12 cellular contexts compared by ENCODE assay signal in genomic region chr1:235642943-235643371, GRCh38. TPM values are rescaled to one million over a fixed set of nuclear protein-coding genes. Genes with fewer than 3 reads are reported as not detected.
DNase-seq lines count a peak whose midpoint lies in the region; ATAC-seq and TF ChIP-seq lines count a peak whose summit lies in the region.
"Had no signal": no experiment of that assay in that cellular context is flagged by ENCODE, and none has a peak within 500 bp of the region (broad histone marks: within the 10 kb centered on the region; RNA-seq: fewer than 3 reads in every experiment).

No MANE protein-coding gene starts in this region.

- H3K27me3 ChIP-seq in SK-N-SH (ENCODE audit: insufficient read depth) (peaks cover 10% of the 10 kb centered on the region; the same call in 1 of the 2 replicates), HUES6 (ENCODE audit: control insufficient read depth, insufficient read depth, low read length) (peaks cover 3% of the 10 kb centered on the region; the same call in 1 of the 2 replicates), neural progenitor cell (peaks cover 21% of the 10 kb centered on the region), foreskin keratinocyte (peaks cover 44% of the 10 kb centered on the region)

- H3K4me2 ChIP-seq in SK-N-SH (no peak overlapping the region), neural progenitor cell (peak overlapping the region; percentile 59)

- WGBS in SK-N-SH (ENCODE audit: low lambda C conversion rate): 74% methylated on average over 11 of the region's 11 CpGs

- CTCF ChIA-PET in SK-N-SH (lab: Yijun Ruan, JAX): no interaction called here

- no peak for TF ChIP-seq RAD21 in SK-N-SH (IDR thresholded peaks at IDR 0.05; ENCODE audit: low read length)

- DNase-seq in SK-N-SH (peak; percentile 27), neural progenitor cell (ENCODE audit: low spot score) (peak; percentile 62), foreskin keratinocyte (no peak)
- DNase-seq in central memory CD8-positive, alpha-beta T cell (ENCODE audit: low spot score in 2 of 2): no peak
- DNase-seq: ACHN, heart right ventricle, NCI-H1048 had no signal

- TF ChIP-seq CTCF in SK-N-SH (IDR thresholded peaks at IDR 0.05) (no peak), neural progenitor cell (IDR thresholded peaks at IDR 0.05) (peak; percentile 15), foreskin keratinocyte (conservative IDR thresholded peaks at IDR 0.05) (no peak)

- H3K4me3 ChIP-seq in SK-N-SH (ENCODE audit: low read depth in 2 of 2, low read length in 1 of 2) (no peak overlapping the region), HUES6 (ENCODE audit: low read depth, low read length) (no peak overlapping the region), neural progenitor cell (no peak overlapping the region)

- H3K9me3 ChIP-seq in SK-N-SH (no peaks in the 10 kb centered on the region), HUES6 (ENCODE audit: control insufficient read depth, insufficient read depth, low read depth, low read length) (no peaks in the 10 kb centered on the region), neural progenitor cell (ENCODE audit: low read depth) (no peaks in the 10 kb centered on the region)
- H3K9me3 ChIP-seq: heart right ventricle, suprapubic skin had no signal

- POLR2A ChIA-PET in SK-N-SH (lab: Yijun Ruan, JAX): no interaction called here

- H3K27ac Mint-ChIP-seq in central memory CD8-positive, alpha-beta T cell (ENCODE audit: low read depth): peak overlapping the region; percentile 95
- peak overlapping the region; percentile 58 for H3K27ac Mint-ChIP-seq in neural progenitor cell

- peaks cover 11% of the 10 kb centered on the region for H3K36me3 Mint-ChIP-seq in central memory CD8-positive, alpha-beta T cell (ENCODE audit: insufficient read depth)
- H3K36me3 Mint-ChIP-seq in neural progenitor cell: peaks cover 10% of the 10 kb centered on the region

- peaks cover 4% of the 10 kb centered on the region for H3F3A ChIP-seq in SK-N-SH (replicated peaks; ENCODE audit: insufficient read depth)
- H3F3A ChIP-seq in neural progenitor cell (ENCODE audit: low read depth): peaks cover 26% of the 10 kb centered on the region

- no peaks in the 10 kb centered on the region for H3K36me3 ChIP-seq in SK-N-SH (replicated peaks in 1 of 2; ENCODE audit: control insufficient read depth in 1 of 2, insufficient read depth in 2 of 2, low read length in 1 of 2)
- no peaks in the 10 kb centered on the region for H3K36me3 ChIP-seq in HUES6 (ENCODE audit: control insufficient read depth, insufficient read depth, low read length)
- H3K36me3 ChIP-seq in neural progenitor cell: no peaks in the 10 kb centered on the region
- H3K36me3 ChIP-seq: heart right ventricle, suprapubic skin had no signal

- H3K79me2 ChIP-seq in SK-N-SH (ENCODE audit: insufficient read depth) (no peaks in the 10 kb centered on the region), neural progenitor cell (ENCODE audit: low read depth) (peaks cover 40% of the 10 kb centered on the region)

- H3K9ac ChIP-seq in SK-N-SH (no peak overlapping the region), HUES6 (ENCODE audit: low read length) (peak overlapping the region; percentile 24), neural progenitor cell (no peak overlapping the region)

- ATAC-seq in SK-N-SH treated with all-trans-retinoic acid at 6 μM for 48 hours: no peak
- no peak for ATAC-seq in central memory CD8-positive, alpha-beta T cell (replicated peaks; ENCODE audit: extremely low read depth, poor library complexity, severe bottlenecking)
- ATAC-seq in HG02840 (IDR thresholded peaks at IDR 0.05; ENCODE audit: low FRiP score, unreplicated experiment): no peak
- ATAC-seq in foreskin keratinocyte: no peak
- ATAC-seq in HG02798 (IDR thresholded peaks at IDR 0.05; ENCODE audit: poor library complexity, unreplicated experiment): no peak

- H3K9me2 ChIP-seq in SK-N-SH: no peaks in the 10 kb centered on the region

- H3K27me3 Mint-ChIP-seq in central memory CD8-positive, alpha-beta T cell: peaks cover 20% of the 10 kb centered on the region
- H3K27me3 Mint-ChIP-seq in neural progenitor cell (ENCODE audit: insufficient read depth, low read depth): peaks cover 11% of the 10 kb centered on the region

- H3K4me1 Mint-ChIP-seq in central memory CD8-positive, alpha-beta T cell: peaks cover 23% of the 10 kb centered on the region
- H3K4me1 Mint-ChIP-seq in neural progenitor cell: peaks cover 47% of the 10 kb centered on the region

- no peak for TF ChIP-seq EP300 in SK-N-SH (IDR thresholded peaks at IDR 0.05; ENCODE audit: borderline replicate concordance in 1 of 2, low read depth in 1 of 2, low read length in 1 of 2)

- peak overlapping the region in 1 of 2 experiments; percentile 43; a peak in 1 of 4 replicates for H3K27ac ChIP-seq in SK-N-SH (ENCODE audit: low read depth in 2 of 2, low read length in 1 of 2)
- peak overlapping the region; percentile 16; the same call in 1 of the 2 replicates for H3K27ac ChIP-seq in HUES6 (ENCODE audit: low read depth, low read length)
- no peak overlapping the region for H3K27ac ChIP-seq in neural progenitor cell
- no peak overlapping the region for H3K27ac ChIP-seq in foreskin keratinocyte
- H3K27ac ChIP-seq: suprapubic skin had no signal

- H3K9me3 Mint-ChIP-seq in central memory CD8-positive, alpha-beta T cell: no peaks in the 10 kb centered on the region
- H3K9me3 Mint-ChIP-seq in neural progenitor cell: peaks cover 6% of the 10 kb centered on the region

- H3K4me3 Mint-ChIP-seq in central memory CD8-positive, alpha-beta T cell: peak overlapping the region; percentile 79
- peak overlapping the region; percentile 9 for H3K4me3 Mint-ChIP-seq in neural progenitor cell

- H4K20me1 ChIP-seq in SK-N-SH (ENCODE audit: insufficient read depth) (no peaks in the 10 kb centered on the region), neural progenitor cell (ENCODE audit: low read depth) (peaks cover 64% of the 10 kb centered on the region)

- H2AFZ ChIP-seq in SK-N-SH (ENCODE audit: low read depth) (no peak overlapping the region), neural progenitor cell (replicated peaks) (no peak overlapping the region)

- H3K4me1 ChIP-seq in SK-N-SH (ENCODE audit: control insufficient read depth in 1 of 2, insufficient read depth in 2 of 2, low read depth in 1 of 2, low read length in 1 of 2) (peaks cover 0 to 51% of the 10 kb centered on the region in 2 experiments; a peak in 2 of 4 replicates), HUES6 (ENCODE audit: control insufficient read depth, insufficient read depth, low read length) (peaks cover 38% of the 10 kb centered on the region), neural progenitor cell (peaks cover 54% of the 10 kb centered on the region), foreskin keratinocyte (no peaks in the 10 kb centered on the region)

TF ChIP-seq in SK-N-SH, 30 proteins besides CTCF, POLR2A, EP300 and RAD21:
- TF ChIP-seq SMC3 (IDR thresholded peaks at IDR 0.05; ENCODE audit: low read depth, low read length): no peak
- no peak for TF ChIP-seq MAX (IDR thresholded peaks at IDR 0.05; ENCODE audit: low read depth)
- no peak for TF ChIP-seq IRF3 (IDR thresholded peaks at IDR 0.05; ENCODE audit: low read depth, low read length)

TF ChIP-seq in SK-N-SH treated with all-trans-retinoic acid at 6 μM for 48 hours, 23 proteins besides CTCF, POLR2A, EP300 and RAD21 (continues in another document):
- TF ChIP-seq BACH2 (CRISPR knock-in tag; IDR thresholded peaks at IDR 0.05; ENCODE audit: borderline replicate concordance) (no peak), TOX (CRISPR knock-in tag; IDR thresholded peaks at IDR 0.05; ENCODE audit: borderline replicate concordance) (no peak), ZFP3 (CRISPR knock-in tag; IDR thresholded peaks at IDR 0.05) (no peak), ZNF565 (CRISPR knock-in tag; conservative IDR thresholded peaks at IDR 0.05; ENCODE audit: low read depth) (no peak), ZC3H10 (CRISPR knock-in tag; IDR thresholded peaks at IDR 0.05) (no peak), ARNTL (CRISPR knock-in tag; IDR thresholded peaks at IDR 0.05; ENCODE audit: borderline replicate concordance, low read depth) (no peak), CSDC2 (CRISPR knock-in tag; IDR thresholded peaks at IDR 0.05) (no peak), ISL1 (CRISPR knock-in tag; IDR thresholded peaks at IDR 0.05) (no peak), RARB (CRISPR knock-in tag; IDR thresholded peaks at IDR 0.05) (no peak)
- TF ChIP-seq, protein P1, sequence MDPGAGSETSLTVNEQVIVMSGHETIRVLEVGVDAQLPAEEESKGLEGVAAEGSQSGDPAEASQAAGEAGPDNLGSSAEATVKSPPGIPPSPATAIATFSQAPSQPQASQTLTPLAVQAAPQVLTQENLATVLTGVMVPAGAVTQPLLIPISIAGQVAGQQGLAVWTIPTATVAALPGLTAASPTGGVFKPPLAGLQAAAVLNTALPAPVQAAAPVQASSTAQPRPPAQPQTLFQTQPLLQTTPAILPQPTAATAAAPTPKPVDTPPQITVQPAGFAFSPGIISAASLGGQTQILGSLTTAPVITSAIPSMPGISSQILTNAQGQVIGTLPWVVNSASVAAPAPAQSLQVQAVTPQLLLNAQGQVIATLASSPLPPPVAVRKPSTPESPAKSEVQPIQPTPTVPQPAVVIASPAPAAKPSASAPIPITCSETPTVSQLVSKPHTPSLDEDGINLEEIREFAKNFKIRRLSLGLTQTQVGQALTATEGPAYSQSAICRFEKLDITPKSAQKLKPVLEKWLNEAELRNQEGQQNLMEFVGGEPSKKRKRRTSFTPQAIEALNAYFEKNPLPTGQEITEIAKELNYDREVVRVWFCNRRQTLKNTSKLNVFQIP (CRISPR knock-in tag; IDR thresholded peaks at IDR 0.05; ENCODE audit: borderline replicate concordance, low read depth): no peak
- TF ChIP-seq, protein P2, sequence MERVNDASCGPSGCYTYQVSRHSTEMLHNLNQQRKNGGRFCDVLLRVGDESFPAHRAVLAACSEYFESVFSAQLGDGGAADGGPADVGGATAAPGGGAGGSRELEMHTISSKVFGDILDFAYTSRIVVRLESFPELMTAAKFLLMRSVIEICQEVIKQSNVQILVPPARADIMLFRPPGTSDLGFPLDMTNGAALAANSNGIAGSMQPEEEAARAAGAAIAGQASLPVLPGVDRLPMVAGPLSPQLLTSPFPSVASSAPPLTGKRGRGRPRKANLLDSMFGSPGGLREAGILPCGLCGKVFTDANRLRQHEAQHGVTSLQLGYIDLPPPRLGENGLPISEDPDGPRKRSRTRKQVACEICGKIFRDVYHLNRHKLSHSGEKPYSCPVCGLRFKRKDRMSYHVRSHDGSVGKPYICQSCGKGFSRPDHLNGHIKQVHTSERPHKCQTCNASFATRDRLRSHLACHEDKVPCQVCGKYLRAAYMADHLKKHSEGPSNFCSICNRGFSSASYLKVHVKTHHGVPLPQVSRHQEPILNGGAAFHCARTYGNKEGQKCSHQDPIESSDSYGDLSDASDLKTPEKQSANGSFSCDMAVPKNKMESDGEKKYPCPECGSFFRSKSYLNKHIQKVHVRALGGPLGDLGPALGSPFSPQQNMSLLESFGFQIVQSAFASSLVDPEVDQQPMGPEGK (CRISPR knock-in tag; IDR thresholded peaks at IDR 0.05; ENCODE audit: borderline replicate concordance): no peak

RNA-seq across cellular contexts. Expression of gene GNG4, which starts 6.6 kb away (rescaled TPM):
- 1.6 and 2.8 TPM in 2 replicates for polyA plus RNA-seq in SK-N-SH (2012; rRNA removed)
- 2.9 and 4.7 TPM in 2 replicates for polyA plus RNA-seq in SK-N-SH (2012; cell fraction: cytosol; rRNA removed)
- polyA plus RNA-seq in SK-N-SH (2012; cell fraction: nucleus; rRNA removed): 0.50 and 0.96 TPM in 2 replicates
- total RNA-seq in neural progenitor cell (ENCODE audit: low replicate concordance): 14.9 and 20.7 TPM in 2 replicates
- total RNA-seq in foreskin keratinocyte: 0.21 and 0.31 TPM in 2 replicates
- 0.19 and 0.20 TPM in 2 replicates for polyA plus RNA-seq in foreskin keratinocyte

Comparison
In these comparisons a context has a peak if more than half of its experiments do, and no peak if none do; other contexts are left out.
1. DNase-seq: peak in SK-N-SH (single experiment) and neural progenitor cell (single experiment); none in central memory CD8-positive, alpha-beta T cell (0 of 2) and foreskin keratinocyte (0 of 2).
2. RNA of gene GNG4, which starts 6.6 kb away (total RNA-seq): 14.9 to 20.7 TPM in neural progenitor cell; 0.21 to 0.31 TPM in foreskin keratinocyte; every median in the first group is over 10 times any median in the second.